In the genomic region with DNA sequence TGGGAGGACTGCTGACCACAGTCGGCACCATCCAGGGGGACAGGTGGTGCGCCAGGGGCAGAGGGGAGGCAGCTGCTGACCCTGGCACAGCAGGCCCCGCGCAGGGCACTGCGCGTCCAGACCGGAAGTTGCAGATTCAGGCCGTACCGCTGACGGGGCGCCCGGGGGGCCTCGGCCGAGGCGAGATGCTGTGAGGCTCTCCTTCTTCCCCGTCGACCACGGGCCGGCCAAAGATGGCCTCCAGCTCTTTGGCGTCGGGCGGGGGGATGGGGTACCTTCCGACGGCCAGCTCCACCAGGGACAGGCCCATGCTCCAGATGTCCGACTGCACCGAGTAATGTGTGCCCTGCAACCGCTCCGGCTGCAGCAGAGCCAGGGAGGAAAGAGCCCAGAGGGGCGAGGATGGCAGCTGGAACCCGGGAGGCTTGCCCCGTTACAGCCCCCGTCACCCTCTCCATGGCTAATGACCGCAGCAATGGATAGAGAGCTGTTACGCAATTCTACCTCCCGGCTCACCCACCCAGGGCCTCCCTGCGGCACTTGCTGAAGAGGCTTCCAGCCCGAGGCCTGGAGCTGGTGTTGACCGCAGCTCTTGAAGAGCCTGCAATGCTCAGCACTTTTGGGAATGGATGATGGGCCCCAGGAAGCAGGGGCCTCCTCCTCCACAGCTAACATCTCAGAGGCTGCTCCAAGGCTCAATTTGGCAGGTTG, we compare ENCODE assay signal across 19 cellular contexts. TPM values are rescaled to one million over a fixed set of nuclear protein-coding genes. Genes with fewer than 3 reads are reported as not detected.
A peak's percentile ranks its signal among the peaks of the same experiment; 100 is the strongest.
DNase-seq lines count a peak whose midpoint lies in the region; ATAC-seq and TF ChIP-seq lines count a peak whose summit lies in the region.
"Had no signal": no experiment of that assay in that cellular context is flagged by ENCODE, and none has a peak within 500 bp of the region (broad histone marks: within the 10 kb centered on the region; RNA-seq: fewer than 3 reads in every experiment).

No MANE protein-coding gene starts in this region.

- H3K79me1 ChIP-seq in IMR-90 (ENCODE audit: low read depth in 1 of 2, low read length in 2 of 2), result peaks cover 0 to 16% of the 10 kb centered on the region in 2 experiments; a peak in 2 of 4 replicates

- H3K4me1 ChIP-seq in IMR-90 (ENCODE audit: control insufficient read depth, insufficient read depth, low read length), result no peaks in the 10 kb centered on the region
- H3K4me1 ChIP-seq in Panc1 (ENCODE audit: control insufficient read depth, insufficient read depth, low read length), result no peaks in the 10 kb centered on the region
- H3K4me1 ChIP-seq in psoas muscle, result peaks cover 20% of the 10 kb centered on the region

- POLR2A ChIA-PET in IMR-90 (lab: Charles Lee; ENCODE audit: unreplicated experiment), result interaction anchor here (0.6 kb wide), 1 partner anchor 33 kb away, joined by 3 read pairs; no protein-coding TSS in a partner anchor
- POLR2A ChIA-PET in Panc1 (lab: Charles Lee), result no interaction called here

- dilution Hi-C loops in IMR-90 (cut with HindIII; ENCODE audit: low sequenced_read_pairs, unreplicated experiment), result no loop called here

- H2AK5ac ChIP-seq in IMR-90 (ENCODE audit: low read depth, low read length), result no peak overlapping the region

- H3K9me3 ChIP-seq in IMR-90 (ENCODE audit: control insufficient read depth, insufficient read depth, low read length), result no peaks in the 10 kb centered on the region
- H3K9me3 ChIP-seq in Panc1 (ENCODE audit: control insufficient read depth, insufficient read depth, low read depth, low read length), result no peaks in the 10 kb centered on the region
- H3K9me3 ChIP-seq in psoas muscle, result no peaks in the 10 kb centered on the region
- H3K9me3 ChIP-seq: MG63 had no signal

- no peak overlapping the region for H3K23ac ChIP-seq in IMR-90 (ENCODE audit: low read depth, low read length)

- no peak for ATAC-seq in IMR-90 (ENCODE audit: low read depth)
- no peak for ATAC-seq in Panc1
- ATAC-seq in psoas muscle, result peak; percentile 11 to 23 (median 21)
- ATAC-seq in GM19395 (IDR thresholded peaks at IDR 0.05; ENCODE audit: unreplicated experiment), result no peak
- no peak for ATAC-seq in HG02981 (IDR thresholded peaks at IDR 0.05; ENCODE audit: unreplicated experiment)

- in situ Hi-C loops in IMR-90 (cut with MboI; ENCODE audit: low sequenced_read_pairs), result no loop called here
- in situ Hi-C loops in Panc1 (cut with HindIII; ENCODE audit: low pct_unique_long_range_greater_than_20kb, low sequenced_read_pairs), result no loop called here

- H3K27me3 ChIP-seq in IMR-90 (ENCODE audit: control insufficient read depth, insufficient read depth, low read length), result no peaks in the 10 kb centered on the region
- H3K27me3 ChIP-seq in Panc1 (ENCODE audit: control insufficient read depth, insufficient read depth, low read length), result no peaks in the 10 kb centered on the region
- H3K27me3 ChIP-seq in psoas muscle (ENCODE audit: insufficient read depth in 3 of 3, low read length in 2 of 3), result no peaks in the 10 kb centered on the region
- H3K27me3 ChIP-seq: MG63 had no signal

- no peak overlapping the region for H3K56ac ChIP-seq in IMR-90 (ENCODE audit: extremely low read depth, insufficient read depth, low read length)

- H4K20me1 ChIP-seq in IMR-90 (ENCODE audit: insufficient read depth, low read length), result no peaks in the 10 kb centered on the region; the same call in none of the 2 replicates

- no peak for TF ChIP-seq RAD21 in IMR-90 (IDR thresholded peaks at IDR 0.05; ENCODE audit: low read length)

- no peak overlapping the region for H3K27ac ChIP-seq in IMR-90 (ENCODE audit: insufficient read depth, low read length)
- H3K27ac ChIP-seq in Panc1 (ENCODE audit: low read length), result no peak overlapping the region
- peak overlapping the region; percentile 65 for H3K27ac ChIP-seq in psoas muscle
- H3K27ac ChIP-seq: PC-9, SK-N-MC had no signal

- no peak overlapping the region for H3K18ac ChIP-seq in IMR-90 (ENCODE audit: low read depth, low read length)

- TSS peak; percentile 34 for BruUV-seq in IMR-90 (replicated peaks; lab: Mats Ljungman, UMichigan)
- BruUV-seq in Panc1 (replicated peaks; lab: Mats Ljungman, UMichigan), result TSS peak; percentile 58

- H2BK20ac ChIP-seq in IMR-90 (ENCODE audit: low read depth, low read length), result no peak overlapping the region

- H3K4ac ChIP-seq in IMR-90 (ENCODE audit: low read depth, low read length), result no peak overlapping the region

- no peak overlapping the region for H3K9ac ChIP-seq in IMR-90 (ENCODE audit: low read depth, low read length)

- no peak overlapping the region for H3K14ac ChIP-seq in IMR-90 (replicated peaks; ENCODE audit: low read depth, low read length)

- H3K9me1 ChIP-seq in IMR-90 (ENCODE audit: insufficient read depth, low read length), result 0 out of 2 replicates have a peak, but pooled peaks cover 4% of the 10 kb centered on the region

- peaks cover 70% of the 10 kb centered on the region for H3K36me3 ChIP-seq in IMR-90 (ENCODE audit: control insufficient read depth, insufficient read depth, low read length)
- H3K36me3 ChIP-seq in Panc1 (ENCODE audit: control insufficient read depth, insufficient read depth, low read length), result no peaks in the 10 kb centered on the region
- peaks cover 0 to 81% of the 10 kb centered on the region in 2 donors for H3K36me3 ChIP-seq in psoas muscle (ENCODE audit: insufficient read depth in 1 of 2, low read depth in 1 of 2)

- no peak overlapping the region for H4K5ac ChIP-seq in IMR-90 (ENCODE audit: low read depth, low read length)

- H4K91ac ChIP-seq in IMR-90 (ENCODE audit: insufficient read depth, low read depth, low read length), result no peak overlapping the region

- CTCF ChIA-PET in IMR-90 (lab: Yijun Ruan, JAX), result no interaction called here
- CTCF ChIA-PET in Panc1 (lab: Charles Lee), result interaction anchor here (1.0 kb wide), 1 partner anchor 90 kb away, joined by 3 read pairs; no protein-coding TSS in a partner anchor

- no peak for DNase-seq in IMR-90
- no peak for DNase-seq in Panc1 (ENCODE audit: low read depth, low spot score)
- peak; percentile 29 for DNase-seq in fibroblast of mammary gland (ENCODE audit: low read depth)
- DNase-seq in psoas muscle, result peak in 1 of 2 donors; percentile 45
- no peak for DNase-seq in NCI-H748 treated with DMSO at 0.1 percent for 48 hours (lab: John Stamatoyannopoulos, UW)
- DNase-seq: COR-L47, DMS153, Karpas-422, MG63, NCI-H1417 treated with DMSO at 0.1 percent for 48 hours, NCI-H1930, NCI-H2171, NCI-H446, NCI-H774, PC-9 had no signal

- no peak overlapping the region for H2AFZ ChIP-seq in IMR-90 (replicated peaks; ENCODE audit: low read length, poor library complexity)
- H2AFZ ChIP-seq: PC-9 had no signal

- intact Hi-C loops in IMR-90 (cut with micrococcal nuclease) (no loop called here), Panc1 (cut with micrococcal nuclease; ENCODE audit: unreplicated experiment) (no loop called here), psoas muscle (cut with DNase I) (no loop called here)

- TF ChIP-seq POLR2A in IMR-90 (IDR thresholded peaks at IDR 0.05; ENCODE audit: low read depth, low read length), result no peak

- TF ChIP-seq CTCF in IMR-90 (conservative IDR thresholded peaks at IDR 0.05; ENCODE audit: low read depth, low read length) (no peak), Panc1 (IDR thresholded peaks at IDR 0.05) (no peak), fibroblast of mammary gland (conservative IDR thresholded peaks at IDR 0.05; ENCODE audit: control insufficient read depth, insufficient read depth, low read depth, low read length) (no peak), psoas muscle (IDR thresholded peaks at IDR 0.05) (no peak)

- H2AK9ac ChIP-seq in IMR-90 (replicated peaks; ENCODE audit: low read depth, low read length, poor library complexity), result no peak overlapping the region

- no peak overlapping the region for H2BK15ac ChIP-seq in IMR-90 (ENCODE audit: low read depth, low read length)

- no peak overlapping the region for H4K8ac ChIP-seq in IMR-90 (ENCODE audit: low read depth in 2 of 2, low read length in 2 of 2)

- H2BK5ac ChIP-seq in IMR-90 (ENCODE audit: low read depth, low read length, poor library complexity, severe bottlenecking), result no peak overlapping the region

- 97% methylated on average over 18 of the region's 38 CpGs; no CpG with 5 or more reads in 1 of the 2 experiments for WGBS in IMR-90 (ENCODE audit: extremely low coverage in 2 of 2, insufficient read length in 1 of 2), 2 experiments
- WGBS in psoas muscle, 3 donors, result 50 to 71% (median 68%) methylated on average over 34 to 38 of the region's 38 CpGs

- H3K4me2 ChIP-seq in IMR-90 (ENCODE audit: low read depth, low read length), result no peak overlapping the region
- H3K4me2 ChIP-seq: PC-9 had no signal

- H3K4me3 ChIP-seq in IMR-90 (ENCODE audit: insufficient read depth, low read depth, low read length) (no peak overlapping the region), Panc1 (ENCODE audit: low read depth in 2 of 2, low read length in 2 of 2) (no peak overlapping the region), fibroblast of mammary gland (ENCODE audit: control insufficient read depth, low read depth, low read length) (no peak overlapping the region), psoas muscle (no peak overlapping the region)
- H3K4me3 ChIP-seq: MG63, PC-9, SK-N-MC had no signal

- no peak overlapping the region for H2BK120ac ChIP-seq in IMR-90 (ENCODE audit: low read depth, low read length)

TF ChIP-seq in IMR-90, 13 proteins besides CTCF, POLR2A, EP300 and RAD21 (continues in another document):
- peak; percentile 72 for TF ChIP-seq CEBPB (IDR thresholded peaks at IDR 0.05; ENCODE audit: low read depth, low read length)

RNA-seq across cellular contexts. Expression of a gene that starts 24.7 kb away (rescaled TPM):
- total RNA-seq in IMR-90 (2012; rRNA removed), result 107 and 115 TPM in 2 replicates
- 151 and 196 TPM in 2 replicates for polyA plus RNA-seq in IMR-90 (2012; rRNA removed)
- polyA plus RNA-seq in IMR-90 (2012; cell fraction: cytosol; rRNA removed), result 175 and 201 TPM in 2 replicates
- polyA plus RNA-seq in IMR-90 (2012; cell fraction: nucleus; rRNA removed; ENCODE audit: low replicate concordance), result 144 and 291 TPM in 2 replicates
- total RNA-seq in Panc1 (2021; ENCODE audit: unreplicated experiment), result 151 TPM
- polyA plus RNA-seq in Panc1 (2012; ENCODE audit: insufficient read length), result 197 TPM
- 100 to 1,000 TPM; 136 to 192 (median 151) TPM for total RNA-seq in psoas muscle
- polyA plus RNA-seq in psoas muscle, result 100 to 1,000 TPM; 189 to 290 (median 207) TPM

RNA-seq across cellular contexts. Expression of a gene that starts 32.5 kb away (rescaled TPM):
- total RNA-seq in IMR-90 (2012; rRNA removed) (3.2 and 4.2 TPM in 2 replicates), Panc1 (2021; ENCODE audit: unreplicated experiment) (48.0 TPM), psoas muscle (10 to 100 TPM; 25.7 to 55.9 (median 45.7) TPM)
- polyA plus RNA-seq in IMR-90 (2012; rRNA removed) (10.3 and 14.7 TPM in 2 replicates), psoas muscle (10 to 100 TPM; 18.5 to 20.3 (median 20.0) TPM)
- polyA plus RNA-seq in IMR-90 (2012; cell fraction: cytosol; rRNA removed), result 6.9 and 17.2 TPM in 2 replicates
- polyA plus RNA-seq in IMR-90 (2012; cell fraction: nucleus; rRNA removed; ENCODE audit: low replicate concordance), result 22.8 and 55.1 TPM in 2 replicates
- polyA plus RNA-seq in Panc1 (2012; ENCODE audit: insufficient read length), result 42.8 TPM

RNA-seq across cellular contexts. Expression of a gene that starts 54.2 kb away (rescaled TPM):
- total RNA-seq in IMR-90 (2012; rRNA removed) (not detected in 2 replicates), Panc1 (2021; ENCODE audit: unreplicated experiment) (not detected), psoas muscle (not detected)
- polyA plus RNA-seq in IMR-90 (2012; rRNA removed) (not detected in 2 replicates), psoas muscle (under 1 TPM in 2 of 3 donors, not detected in 1; 0.04 to 0.22 TPM)
- not detected in 2 replicates for polyA plus RNA-seq in IMR-90 (2012; cell fraction: cytosol; rRNA removed)
- not detected in 2 replicates for polyA plus RNA-seq in IMR-90 (2012; cell fraction: nucleus; rRNA removed; ENCODE audit: low replicate concordance)
- not detected for polyA plus RNA-seq in Panc1 (2012; ENCODE audit: insufficient read length)
- total RNA-seq: PC-9, Right ventricle myocardium inferior had no signal

Comparison
In these comparisons a context has a peak if more than half of its experiments do, and no peak if none do; other contexts are left out.
1. ATAC-seq: peak in psoas muscle (4 of 4); none in IMR-90 (single experiment), Panc1 (single experiment), GM19395 (single experiment) and HG02981 (single experiment).